1 cellular context compared by ENCODE assay signal in the genomic region with DNA sequence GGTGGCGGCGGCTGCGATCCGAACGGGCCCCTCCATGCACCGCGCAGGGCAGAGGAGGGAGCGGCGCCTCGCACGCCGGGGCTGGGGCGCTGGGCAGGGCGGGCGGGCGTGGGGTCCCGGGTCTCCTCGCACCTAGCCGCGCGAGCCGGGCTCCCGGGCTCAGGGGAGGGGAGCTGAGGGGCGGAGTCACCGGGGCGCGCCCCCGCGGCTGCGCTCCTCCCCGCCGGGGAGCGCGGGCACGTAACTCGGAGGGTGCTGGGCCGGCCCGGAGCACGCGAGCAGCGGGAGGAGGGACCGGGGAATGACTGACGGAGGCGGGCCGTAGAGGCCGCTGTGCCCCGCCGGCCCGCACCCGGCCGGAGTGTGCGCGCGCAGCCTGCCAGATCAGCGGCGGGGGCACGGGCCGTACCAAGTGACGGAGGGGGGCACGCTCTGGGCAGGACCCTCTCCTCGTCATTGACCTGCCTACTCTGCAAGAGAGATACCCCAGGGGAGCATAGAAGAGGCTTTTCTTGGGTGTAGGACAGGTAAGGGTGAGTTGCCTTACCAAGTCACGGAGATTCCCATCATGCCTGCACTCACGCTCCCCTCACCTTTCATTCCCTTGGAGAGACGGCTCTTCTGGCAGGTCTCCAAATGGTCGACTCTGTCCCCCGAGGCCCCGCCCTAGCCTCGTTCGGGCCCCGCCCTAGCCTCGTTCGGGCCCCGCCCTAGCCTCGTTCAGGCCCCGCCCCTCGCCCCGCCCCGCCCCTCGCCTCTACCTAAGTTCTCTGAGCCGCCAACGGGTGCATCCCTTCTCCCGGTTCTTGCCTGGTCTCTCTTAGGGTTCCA.
A peak's percentile ranks its signal among the peaks of the same experiment; 100 is the strongest.
TF ChIP-seq lines count a peak whose summit lies in the region.

Gene CDON (minus strand): TSS at position 188 of the 831 bp plus-strand sequence. CDS start 39,390 bp downstream, outside the sequence.

TF ChIP-seq in HepG2, 621 proteins besides CTCF, POLR2A, EP300 and RAD21 (continued from another document and continues in another):
- TF ChIP-seq HMGXB3 (CRISPR knock-in tag; IDR thresholded peaks at IDR 0.05; ENCODE audit: borderline replicate concordance) (no peak), ZNF558 (CRISPR knock-in tag; IDR thresholded peaks at IDR 0.05; ENCODE audit: borderline replicate concordance) (peak; percentile 59; the same call in 1 of the 2 replicates), HNF1A (IDR thresholded peaks at IDR 0.05; ENCODE audit: low read depth) (no peak), HNF1A (CRISPR knock-in tag; IDR thresholded peaks at IDR 0.05; ENCODE audit: borderline replicate concordance) (peak; percentile 66; the same call in 1 of the 2 replicates), YEATS4 (CRISPR knock-in tag; IDR thresholded peaks at IDR 0.05; ENCODE audit: borderline replicate concordance) (peak; percentile 65; the same call in 1 of the 2 replicates), DPF2 (CRISPR knock-in tag; IDR thresholded peaks at IDR 0.05; ENCODE audit: borderline replicate concordance, low read depth) (no peak), FOXJ3 (CRISPR knock-in tag; IDR thresholded peaks at IDR 0.05; ENCODE audit: borderline replicate concordance) (no peak), ZNF12 (CRISPR knock-in tag; IDR thresholded peaks at IDR 0.05) (peak; percentile 56; the same call in 1 of the 2 replicates), ZNF605 (CRISPR knock-in tag; IDR thresholded peaks at IDR 0.05) (peak; percentile 69; the same call in 1 of the 2 replicates), FIP1L1 (IDR thresholded peaks at IDR 0.05; ENCODE audit: borderline replicate concordance, insufficient read depth, low read depth, low read length) (no peak), MAX (IDR thresholded peaks at IDR 0.05) (peak; percentile 55), CREB1 (IDR thresholded peaks at IDR 0.05) (peak; percentile 51; the same call in 1 of the 2 replicates), CREB1 (CRISPR knock-in tag; IDR thresholded peaks at IDR 0.05) (no peak), MAFF (IDR thresholded peaks at IDR 0.05; ENCODE audit: low read depth, low read length) (peak; percentile 27; the same call in 1 of the 2 replicates), ZNF607 (CRISPR knock-in tag; IDR thresholded peaks at IDR 0.05; ENCODE audit: borderline replicate concordance) (peak; percentile 7), ZGPAT (CRISPR knock-in tag; IDR thresholded peaks at IDR 0.05) (peak; percentile 87), HNRNPLL (IDR thresholded peaks at IDR 0.05; ENCODE audit: low read depth, low read length, poor library complexity, severe bottlenecking) (peak; percentile 83), HNF4G (IDR thresholded peaks at IDR 0.05; ENCODE audit: borderline replicate concordance, low read depth, low read length) (no peak), HNF4G (CRISPR knock-in tag; IDR thresholded peaks at IDR 0.05; ENCODE audit: borderline replicate concordance, low read depth) (0 out of 2 replicates have a peak, but pooled peaks have one; percentile 55), ZBTB1 (CRISPR knock-in tag; IDR thresholded peaks at IDR 0.05; ENCODE audit: borderline replicate concordance) (no peak), FOXK2 (IDR thresholded peaks at IDR 0.05) (peak; percentile 100), ZNF460 (CRISPR knock-in tag; IDR thresholded peaks at IDR 0.05; ENCODE audit: borderline replicate concordance) (no peak), TIGD3 (CRISPR knock-in tag; IDR thresholded peaks at IDR 0.05; ENCODE audit: borderline replicate concordance) (no peak), KLF11 (CRISPR knock-in tag; IDR thresholded peaks at IDR 0.05) (no peak), GABPB1 (CRISPR knock-in tag; IDR thresholded peaks at IDR 0.05) (peak; percentile 67; the same call in 1 of the 2 replicates), THAP11 (CRISPR knock-in tag; IDR thresholded peaks at IDR 0.05) (peak; percentile 73; the same call in 1 of the 2 replicates), ZNF775 (CRISPR knock-in tag; IDR thresholded peaks at IDR 0.05; ENCODE audit: borderline replicate concordance) (no peak), ZBTB39 (CRISPR knock-in tag; IDR thresholded peaks at IDR 0.05) (no peak), ATF1 (CRISPR knock-in tag; IDR thresholded peaks at IDR 0.05) (no peak), PCBP2 (optimal IDR thresholded peaks at IDR 0.05; ENCODE audit: low read depth, low read length, poor library complexity, severe bottlenecking) (no peak), ZNF75D (CRISPR knock-in tag; IDR thresholded peaks at IDR 0.05; ENCODE audit: borderline replicate concordance) (no peak)
- TF ChIP-seq, protein P1, sequence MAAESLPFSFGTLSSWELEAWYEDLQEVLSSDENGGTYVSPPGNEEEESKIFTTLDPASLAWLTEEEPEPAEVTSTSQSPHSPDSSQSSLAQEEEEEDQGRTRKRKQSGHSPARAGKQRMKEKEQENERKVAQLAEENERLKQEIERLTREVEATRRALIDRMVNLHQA (CRISPR knock-in tag; IDR thresholded peaks at IDR 0.05) = no peak
- TF ChIP-seq, protein P2, sequence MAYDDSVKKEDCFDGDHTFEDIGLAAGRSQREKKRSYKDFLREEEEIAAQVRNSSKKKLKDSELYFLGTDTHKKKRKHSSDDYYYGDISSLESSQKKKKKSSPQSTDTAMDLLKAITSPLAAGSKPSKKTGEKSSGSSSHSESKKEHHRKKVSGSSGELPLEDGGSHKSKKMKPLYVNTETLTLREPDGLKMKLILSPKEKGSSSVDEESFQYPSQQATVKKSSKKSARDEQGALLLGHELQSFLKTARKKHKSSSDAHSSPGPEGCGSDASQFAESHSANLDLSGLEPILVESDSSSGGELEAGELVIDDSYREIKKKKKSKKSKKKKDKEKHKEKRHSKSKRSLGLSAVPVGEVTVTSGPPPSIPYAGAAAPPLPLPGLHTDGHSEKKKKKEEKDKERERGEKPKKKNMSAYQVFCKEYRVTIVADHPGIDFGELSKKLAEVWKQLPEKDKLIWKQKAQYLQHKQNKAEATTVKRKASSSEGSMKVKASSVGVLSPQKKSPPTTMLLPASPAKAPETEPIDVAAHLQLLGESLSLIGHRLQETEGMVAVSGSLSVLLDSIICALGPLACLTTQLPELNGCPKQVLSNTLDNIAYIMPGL (CRISPR knock-in tag; IDR thresholded peaks at IDR 0.05; ENCODE audit: borderline replicate concordance in 1 of 2, low read depth in 1 of 2) = peak; percentile 36 to 39; a peak in 1 of 4 replicates
